25 cellular contexts compared by ENCODE assay signal in genomic region chr1:228160201-228160761, GRCh38. TPM values are rescaled to one million over a fixed set of nuclear protein-coding genes. Genes with fewer than 3 reads are reported as not detected.
DNase-seq lines count a peak whose midpoint lies in the region; ATAC-seq and TF ChIP-seq lines count a peak whose summit lies in the region.
"Had no signal": no experiment of that assay in that cellular context is flagged by ENCODE, and none has a peak within 500 bp of the region (broad histone marks: within the 10 kb centered on the region; RNA-seq: fewer than 3 reads in every experiment).

No MANE protein-coding gene starts in this region.

- intact Hi-C loops in left ventricle myocardium inferior (cut with micrococcal nuclease) = no loop called here
- intact Hi-C loops in cardiac septum (cut with DNase I) = no loop called here
- intact Hi-C loops in lower lobe of right lung (cut with DNase I) = no loop called here
- intact Hi-C loops in upper lobe of right lung (cut with DNase I) = no loop called here

- H3K27ac ChIP-seq in left ventricle myocardium inferior (replicated peaks) (no peak overlapping the region), WERI-Rb-1 (peak overlapping the region; percentile 95), lower lobe of right lung (no peak overlapping the region), upper lobe of right lung (peak overlapping the region; percentile 6)
- H3K27ac ChIP-seq: BLaER1, GM23248, SK-N-MC had no signal

- ATAC-seq in lower lobe of right lung (no peak), upper lobe of right lung (no peak), GM18520 (IDR thresholded peaks at IDR 0.05; ENCODE audit: unreplicated experiment) (no peak)
- ATAC-seq: PC-3 had no signal

- peaks cover 15% of the 10 kb centered on the region for H3K27me3 ChIP-seq in left ventricle myocardium inferior (ENCODE audit: low read depth)
- H3K27me3 ChIP-seq in WERI-Rb-1 (ENCODE audit: insufficient read depth, low read depth, severe bottlenecking) = no peaks in the 10 kb centered on the region
- peaks cover 10% of the 10 kb centered on the region for H3K27me3 ChIP-seq in lower lobe of right lung (ENCODE audit: low read depth)
- no peaks in the 10 kb centered on the region for H3K27me3 ChIP-seq in upper lobe of right lung
- H3K27me3 ChIP-seq: BLaER1 had no signal

- H3K36me3 ChIP-seq in left ventricle myocardium inferior (no peaks in the 10 kb centered on the region), WERI-Rb-1 (no peaks in the 10 kb centered on the region), lower lobe of right lung (no peaks in the 10 kb centered on the region), upper lobe of right lung (no peaks in the 10 kb centered on the region)
- H3K36me3 ChIP-seq: BLaER1 had no signal

- H3K9me3 ChIP-seq in left ventricle myocardium inferior (replicated peaks) (no peaks in the 10 kb centered on the region), WERI-Rb-1 (ENCODE audit: severe bottlenecking) (no peaks in the 10 kb centered on the region), lower lobe of right lung (no peaks in the 10 kb centered on the region), upper lobe of right lung (no peaks in the 10 kb centered on the region)
- H3K9me3 ChIP-seq: BLaER1 had no signal

- no peak for TF ChIP-seq CTCF in left ventricle myocardium inferior (IDR thresholded peaks at IDR 0.05; ENCODE audit: borderline replicate concordance)
- TF ChIP-seq CTCF in WERI-Rb-1 (IDR thresholded peaks at IDR 0.05; ENCODE audit: low read depth, low read length) = no peak
- TF ChIP-seq CTCF in lower lobe of right lung (IDR thresholded peaks at IDR 0.05) = no peak
- no peak for TF ChIP-seq CTCF in upper lobe of right lung (IDR thresholded peaks at IDR 0.05)

- no peak overlapping the region for H3K4me3 ChIP-seq in left ventricle myocardium inferior
- no peak overlapping the region for H3K4me3 ChIP-seq in WERI-Rb-1 (ENCODE audit: low read depth, low read length)
- H3K4me3 ChIP-seq in lower lobe of right lung = no peak overlapping the region
- H3K4me3 ChIP-seq in upper lobe of right lung = no peak overlapping the region
- H3K4me3 ChIP-seq: BLaER1, GM23248, SK-N-MC had no signal

- H3K4me1 ChIP-seq in left ventricle myocardium inferior = peaks cover 48% of the 10 kb centered on the region
- peaks cover 40% of the 10 kb centered on the region for H3K4me1 ChIP-seq in lower lobe of right lung
- peaks cover 21% of the 10 kb centered on the region for H3K4me1 ChIP-seq in upper lobe of right lung

- DNase-seq in left ventricle myocardium inferior (peak; percentile 10), cardiac septum (ENCODE audit: low spot score) (no peak), WERI-Rb-1 (no peak), lower lobe of right lung (peak; percentile 40), upper lobe of right lung (peak; percentile 61), RKO (ENCODE audit: low spot score) (no peak)
- DNase-seq in activated T-cell treated with anti-CD3 and anti-CD28 coated beads, Interleukin-2, amount 50 U/mL, for 48 hours = no peak
- DNase-seq: CD4-positive, alpha-beta T cell; DMS53; GM23248; H7; KBM-7; MV-4-11; NCI-H1105; NCI-H1436 treated with DMSO at 0.1 percent for 48 hours; NCI-H187 treated with DMSO at 0.1 percent for 48 hours; NCI-H2107; NCI-H524; NCI-H748 treated with DMSO at 0.1 percent for 48 hours; NK-92 treated with Interleukin-12 subunit alpha and Interleukin-12 subunit beta, amount 100 ng/mL, for 24 hours; PC-3; SIG-M5 had no signal

RNA-seq across cellular contexts. Expression of gene IBA57, which starts 5.3 kb away (rescaled TPM):
- 15.0 TPM for total RNA-seq in left ventricle myocardium inferior
- 16.6 TPM for total RNA-seq in cardiac septum
- total RNA-seq in lower lobe of right lung = 10.7 TPM
- 13.0 TPM for total RNA-seq in upper lobe of right lung

RNA-seq across cellular contexts. Expression of gene GJC2, which starts 10.6 kb away (rescaled TPM):
- total RNA-seq in left ventricle myocardium inferior (1.0 TPM), cardiac septum (1.6 TPM), lower lobe of right lung (6.0 TPM), upper lobe of right lung (6.9 TPM)

RNA-seq across cellular contexts. Expression of gene GUK1, which starts 20.2 kb away (rescaled TPM):
- total RNA-seq in left ventricle myocardium inferior = 150 TPM
- total RNA-seq in cardiac septum = 213 TPM
- total RNA-seq in lower lobe of right lung = 192 TPM
- total RNA-seq in upper lobe of right lung = 203 TPM

RNA-seq across cellular contexts. Expression of gene OBSCN, which starts 47.6 kb away (rescaled TPM):
- total RNA-seq in left ventricle myocardium inferior = 316 TPM
- total RNA-seq in cardiac septum = 396 TPM
- 35.6 TPM for total RNA-seq in lower lobe of right lung
- total RNA-seq in upper lobe of right lung = 39.4 TPM

RNA-seq across cellular contexts. Expression of gene MRPL55, which starts 51.2 kb away (rescaled TPM):
- total RNA-seq in left ventricle myocardium inferior (51.0 TPM), cardiac septum (39.7 TPM), lower lobe of right lung (43.6 TPM), upper lobe of right lung (39.9 TPM)

Comparison
In these comparisons a context has a peak if more than half of its experiments do, and no peak if none do; other contexts are left out.
1. DNase-seq: peak in left ventricle myocardium inferior (single experiment), lower lobe of right lung (single experiment) and upper lobe of right lung (single experiment); none in cardiac septum (single experiment), WERI-Rb-1 (single experiment), RKO (single experiment) and activated T-cell treated with anti-CD3 and anti-CD28 coated beads, Interleukin-2, amount 50 U/mL, for 48 hours (0 of 2).
2. H3K27ac ChIP-seq: peak in WERI-Rb-1 (single experiment) and upper lobe of right lung (single experiment); none in left ventricle myocardium inferior (single experiment) and lower lobe of right lung (single experiment).